1 cellular context compared by ENCODE assay signal in the genomic region with DNA sequence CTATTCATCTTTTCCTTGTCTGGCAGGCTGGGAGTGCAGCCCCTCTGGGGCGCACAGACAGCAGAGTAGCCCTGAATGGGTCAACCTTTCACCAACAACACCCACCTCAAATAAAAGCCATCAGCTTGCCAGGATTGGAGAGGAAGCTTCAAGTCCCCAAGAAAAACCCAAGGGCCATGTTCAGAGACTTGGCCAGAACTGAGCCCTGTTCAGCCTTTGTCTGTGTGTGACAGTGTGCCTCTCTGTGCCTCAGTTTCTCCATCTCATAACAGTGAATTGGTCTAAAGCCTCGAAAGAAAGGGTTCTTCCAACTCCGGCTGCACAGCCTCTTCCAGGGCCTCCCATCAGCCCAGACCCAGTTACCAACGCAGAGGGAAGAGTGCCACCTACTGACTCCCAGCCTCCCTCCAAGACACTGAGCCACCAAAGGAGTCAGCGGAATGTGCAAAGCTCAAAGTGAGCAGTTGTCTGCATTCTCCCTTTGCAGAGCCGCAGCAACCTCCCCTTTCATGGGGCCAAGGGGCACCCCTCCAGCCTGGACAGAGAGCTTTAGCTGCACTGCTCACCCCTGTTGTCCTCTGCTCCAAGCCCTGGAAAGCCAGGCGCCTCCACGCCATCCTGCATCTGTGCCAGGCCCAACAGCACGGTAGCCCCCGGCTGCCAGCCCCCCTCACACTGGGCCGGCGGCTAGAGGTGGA.
A peak's percentile ranks its signal among the peaks of the same experiment; 100 is the strongest.
TF ChIP-seq lines count a peak whose summit lies in the region.

No MANE protein-coding gene starts in this region.

TF ChIP-seq in HepG2, 621 proteins besides CTCF, POLR2A, EP300 and RAD21 (continued from another document and continues in another):
- TF ChIP-seq PAXIP1 (CRISPR knock-in tag; conservative IDR thresholded peaks at IDR 0.05) (no peak), NFKBIZ (CRISPR knock-in tag; IDR thresholded peaks at IDR 0.05) (no peak), THYN1 (CRISPR knock-in tag; IDR thresholded peaks at IDR 0.05; ENCODE audit: borderline replicate concordance, low read depth) (no peak), YEATS4 (CRISPR knock-in tag; IDR thresholded peaks at IDR 0.05; ENCODE audit: borderline replicate concordance) (no peak), MEF2D (CRISPR knock-in tag; IDR thresholded peaks at IDR 0.05) (no peak), THAP7 (CRISPR knock-in tag; IDR thresholded peaks at IDR 0.05) (no peak), HNF1A (IDR thresholded peaks at IDR 0.05; ENCODE audit: low read depth) (no peak), HNF1A (CRISPR knock-in tag; IDR thresholded peaks at IDR 0.05; ENCODE audit: borderline replicate concordance) (0 out of 2 replicates have a peak, but pooled peaks have one; percentile 31), CHD4 (IDR thresholded peaks at IDR 0.05; ENCODE audit: borderline replicate concordance, low read length) (no peak), ZBTB7B (CRISPR knock-in tag; IDR thresholded peaks at IDR 0.05) (no peak), TFE3 (CRISPR knock-in tag; IDR thresholded peaks at IDR 0.05) (no peak), ZEB1 (IDR thresholded peaks at IDR 0.05; ENCODE audit: insufficient replicate concordance, low read depth) (no peak), ZFY (CRISPR knock-in tag; IDR thresholded peaks at IDR 0.05) (no peak), HDAC6 (IDR thresholded peaks at IDR 0.05; ENCODE audit: low read depth, low read length) (no peak), NFIB (CRISPR knock-in tag; IDR thresholded peaks at IDR 0.05; ENCODE audit: borderline replicate concordance) (no peak), POLR2G (IDR thresholded peaks at IDR 0.05; ENCODE audit: low read depth, low read length) (no peak), ZNF407 (CRISPR knock-in tag; IDR thresholded peaks at IDR 0.05; ENCODE audit: not compliant biosample characterization) (peak; percentile 22)
- TF ChIP-seq, protein P1, sequence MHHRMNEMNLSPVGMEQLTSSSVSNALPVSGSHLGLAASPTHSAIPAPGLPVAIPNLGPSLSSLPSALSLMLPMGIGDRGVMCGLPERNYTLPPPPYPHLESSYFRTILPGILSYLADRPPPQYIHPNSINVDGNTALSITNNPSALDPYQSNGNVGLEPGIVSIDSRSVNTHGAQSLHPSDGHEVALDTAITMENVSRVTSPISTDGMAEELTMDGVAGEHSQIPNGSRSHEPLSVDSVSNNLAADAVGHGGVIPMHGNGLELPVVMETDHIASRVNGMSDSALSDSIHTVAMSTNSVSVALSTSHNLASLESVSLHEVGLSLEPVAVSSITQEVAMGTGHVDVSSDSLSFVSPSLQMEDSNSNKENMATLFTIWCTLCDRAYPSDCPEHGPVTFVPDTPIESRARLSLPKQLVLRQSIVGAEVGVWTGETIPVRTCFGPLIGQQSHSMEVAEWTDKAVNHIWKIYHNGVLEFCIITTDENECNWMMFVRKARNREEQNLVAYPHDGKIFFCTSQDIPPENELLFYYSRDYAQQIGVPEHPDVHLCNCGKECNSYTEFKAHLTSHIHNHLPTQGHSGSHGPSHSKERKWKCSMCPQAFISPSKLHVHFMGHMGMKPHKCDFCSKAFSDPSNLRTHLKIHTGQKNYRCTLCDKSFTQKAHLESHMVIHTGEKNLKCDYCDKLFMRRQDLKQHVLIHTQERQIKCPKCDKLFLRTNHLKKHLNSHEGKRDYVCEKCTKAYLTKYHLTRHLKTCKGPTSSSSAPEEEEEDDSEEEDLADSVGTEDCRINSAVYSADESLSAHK (CRISPR knock-in tag; IDR thresholded peaks at IDR 0.05; ENCODE audit: borderline replicate concordance), result no peak
- TF ChIP-seq, protein P2, sequence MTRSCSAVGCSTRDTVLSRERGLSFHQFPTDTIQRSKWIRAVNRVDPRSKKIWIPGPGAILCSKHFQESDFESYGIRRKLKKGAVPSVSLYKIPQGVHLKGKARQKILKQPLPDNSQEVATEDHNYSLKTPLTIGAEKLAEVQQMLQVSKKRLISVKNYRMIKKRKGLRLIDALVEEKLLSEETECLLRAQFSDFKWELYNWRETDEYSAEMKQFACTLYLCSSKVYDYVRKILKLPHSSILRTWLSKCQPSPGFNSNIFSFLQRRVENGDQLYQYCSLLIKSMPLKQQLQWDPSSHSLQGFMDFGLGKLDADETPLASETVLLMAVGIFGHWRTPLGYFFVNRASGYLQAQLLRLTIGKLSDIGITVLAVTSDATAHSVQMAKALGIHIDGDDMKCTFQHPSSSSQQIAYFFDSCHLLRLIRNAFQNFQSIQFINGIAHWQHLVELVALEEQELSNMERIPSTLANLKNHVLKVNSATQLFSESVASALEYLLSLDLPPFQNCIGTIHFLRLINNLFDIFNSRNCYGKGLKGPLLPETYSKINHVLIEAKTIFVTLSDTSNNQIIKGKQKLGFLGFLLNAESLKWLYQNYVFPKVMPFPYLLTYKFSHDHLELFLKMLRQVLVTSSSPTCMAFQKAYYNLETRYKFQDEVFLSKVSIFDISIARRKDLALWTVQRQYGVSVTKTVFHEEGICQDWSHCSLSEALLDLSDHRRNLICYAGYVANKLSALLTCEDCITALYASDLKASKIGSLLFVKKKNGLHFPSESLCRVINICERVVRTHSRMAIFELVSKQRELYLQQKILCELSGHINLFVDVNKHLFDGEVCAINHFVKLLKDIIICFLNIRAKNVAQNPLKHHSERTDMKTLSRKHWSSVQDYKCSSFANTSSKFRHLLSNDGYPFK (CRISPR knock-in tag; IDR thresholded peaks at IDR 0.05; ENCODE audit: borderline replicate concordance), result peak; percentile 29
- TF ChIP-seq, protein P3, sequence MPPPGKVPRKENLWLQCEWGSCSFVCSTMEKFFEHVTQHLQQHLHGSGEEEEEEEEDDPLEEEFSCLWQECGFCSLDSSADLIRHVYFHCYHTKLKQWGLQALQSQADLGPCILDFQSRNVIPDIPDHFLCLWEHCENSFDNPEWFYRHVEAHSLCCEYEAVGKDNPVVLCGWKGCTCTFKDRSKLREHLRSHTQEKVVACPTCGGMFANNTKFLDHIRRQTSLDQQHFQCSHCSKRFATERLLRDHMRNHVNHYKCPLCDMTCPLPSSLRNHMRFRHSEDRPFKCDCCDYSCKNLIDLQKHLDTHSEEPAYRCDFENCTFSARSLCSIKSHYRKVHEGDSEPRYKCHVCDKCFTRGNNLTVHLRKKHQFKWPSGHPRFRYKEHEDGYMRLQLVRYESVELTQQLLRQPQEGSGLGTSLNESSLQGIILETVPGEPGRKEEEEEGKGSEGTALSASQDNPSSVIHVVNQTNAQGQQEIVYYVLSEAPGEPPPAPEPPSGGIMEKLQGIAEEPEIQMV (CRISPR knock-in tag; IDR thresholded peaks at IDR 0.05; ENCODE audit: low read depth), result peak; percentile 66; the same call in 1 of the 2 replicates
